21 cellular contexts compared by ENCODE assay signal in the genomic region with DNA sequence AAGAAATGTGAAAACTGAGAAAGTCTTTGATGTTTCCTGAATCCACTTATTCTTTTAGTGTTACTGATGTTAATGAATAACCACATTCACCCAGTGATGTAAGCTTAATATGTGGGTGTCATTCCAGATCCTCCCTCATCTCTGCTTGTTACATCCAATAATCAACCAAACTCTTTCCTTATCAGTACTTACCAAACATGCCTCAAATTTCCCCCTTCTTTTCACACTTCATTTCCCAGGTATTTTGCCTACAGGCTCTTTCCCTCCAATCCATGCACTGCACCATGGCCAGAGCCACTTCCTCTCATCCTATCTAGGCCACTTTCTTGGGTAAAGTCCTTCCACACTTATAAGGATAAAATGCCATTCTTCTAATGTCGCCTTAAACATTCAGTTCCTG.
DNase-seq lines count a peak whose midpoint lies in the region; ATAC-seq, FAIRE-seq and TF ChIP-seq lines count a peak whose summit lies in the region.
"Had no signal": no experiment of that assay in that cellular context is flagged by ENCODE, and none has a peak within 500 bp of the region (broad histone marks: within the 10 kb centered on the region; RNA-seq: fewer than 3 reads in every experiment).

No MANE protein-coding gene starts in this region.

- CTCF ChIA-PET in H1 (lab: Charles Lee; ENCODE audit: partially characterized antibody), result interaction anchor here (0.6 to 1.5 kb wide), 2 partner anchors 31 to 654 kb away, joined by 5 read pairs; no protein-coding TSS in a partner anchor

- H3K56ac ChIP-seq in H1 (replicated peaks; ENCODE audit: insufficient read length, low read depth, low read length) (no peak overlapping the region), mesendoderm (ENCODE audit: low read length) (no peak overlapping the region)

- H4K20me1 ChIP-seq in H1 (replicated peaks in 1 of 2; ENCODE audit: control insufficient read depth in 1 of 2, insufficient read depth in 2 of 2, low read length in 2 of 2), result no peaks in the 10 kb centered on the region
- H4K20me1 ChIP-seq: BLaER1 had no signal

- no peaks in the 10 kb centered on the region for H3K9me3 ChIP-seq in H1 (ENCODE audit: insufficient read depth in 2 of 2, low read depth in 1 of 2, low read length in 1 of 2)
- H3K9me3 ChIP-seq in colonic mucosa, result no peaks in the 10 kb centered on the region
- H3K9me3 ChIP-seq: BLaER1, Caco-2, HAP-1 had no signal

- H3K14ac ChIP-seq in H1 (ENCODE audit: insufficient read length), result no peak overlapping the region

- DNase-seq in Daoy (ENCODE audit: low read depth) (peak; percentile 26), H1 (ENCODE audit: low read depth in 1 of 2, low spot score in 2 of 2) (no peak), mesendoderm (peak; percentile 25), colonic mucosa (no peak), NOMO-1 treated with dmso at 0.1 percent for 144 hours (lab: John Stamatoyannopoulos, UW; ENCODE audit: unreplicated experiment) (no peak), left ventricle myocardium superior (no peak)
- DNase-seq: Caco-2; CD4-positive, CD25-positive, alpha-beta regulatory T cell; CD8-positive, alpha-beta T cell; DMS 273 treated with DMSO at 0.1 percent for 48 hours; DMS79; GF-D8; HFFc6 had no signal

- TF ChIP-seq EP300 in H1 (IDR thresholded peaks at IDR 0.05; ENCODE audit: borderline replicate concordance in 1 of 2, low read depth in 2 of 2, low read length in 2 of 2), result no peak

- no peak for ATAC-seq in left ventricle myocardium superior
- ATAC-seq: CD8-positive, alpha-beta T cell; GM23338 had no signal

- H3K4me2 ChIP-seq in H1 (ENCODE audit: insufficient read depth in 1 of 2, low read depth in 2 of 2, low read length in 2 of 2), result no peak overlapping the region
- no peak overlapping the region for H3K4me2 ChIP-seq in mesendoderm (ENCODE audit: low read length)
- H3K4me2 ChIP-seq: BLaER1, GM23338 had no signal

- H3K27ac ChIP-seq in H1 (ENCODE audit: low read depth, low read length) (no peak overlapping the region), mesendoderm (ENCODE audit: low read depth, low read length) (no peak overlapping the region), colonic mucosa (no peak overlapping the region)
- H3K27ac ChIP-seq: BLaER1, C4-2B had no signal

- H3K4me3 ChIP-seq in H1 (ENCODE audit: extremely low read depth in 1 of 4, insufficient read depth in 2 of 4, low read depth in 3 of 4, low read length in 4 of 4), result no peak overlapping the region
- no peak overlapping the region for H3K4me3 ChIP-seq in mesendoderm (ENCODE audit: low read length)
- no peak overlapping the region for H3K4me3 ChIP-seq in colonic mucosa
- H3K4me3 ChIP-seq: BLaER1, GM23338, HAP-1 had no signal

- no peak overlapping the region for H2AFZ ChIP-seq in H1 (ENCODE audit: low read length)
- H2AFZ ChIP-seq: GM23338 had no signal

- no peak overlapping the region for H4K91ac ChIP-seq in H1 (replicated peaks; ENCODE audit: insufficient read length, low read length)

- WGBS in H1 (ENCODE audit: extremely low coverage in 1 of 2, insufficient coverage in 1 of 2, insufficient read length in 1 of 2, insufficient replicate concordance in 2 of 2, low coverage in 1 of 2, low lambda C conversion rate in 2 of 2, missing lambda C conversion rate in 1 of 2), 2 experiments, result 88% methylated on average over 1 of the region's 1 CpG; no CpG with 5 or more reads in 1 of the 2 experiments
- no CpG with 5 or more reads among the region's 1 CpG for WGBS in mesendoderm (ENCODE audit: extremely low coverage, insufficient coverage, low lambda C conversion rate)

- H2BK5ac ChIP-seq in H1 (ENCODE audit: low read depth, low read length) (no peak overlapping the region), mesendoderm (ENCODE audit: low read length) (no peak overlapping the region)

- no peak overlapping the region for H2AK5ac ChIP-seq in H1 (ENCODE audit: low read depth, low read length)
- no peak overlapping the region for H2AK5ac ChIP-seq in mesendoderm (ENCODE audit: low read length)

- no peaks in the 10 kb centered on the region for H3K36me3 ChIP-seq in H1 (ENCODE audit: control insufficient read depth in 2 of 4, insufficient read depth in 4 of 4, low read length in 3 of 4)
- no peaks in the 10 kb centered on the region for H3K36me3 ChIP-seq in mesendoderm (ENCODE audit: control insufficient read depth, insufficient read depth, low read length)
- H3K36me3 ChIP-seq in colonic mucosa, result no peaks in the 10 kb centered on the region
- H3K36me3 ChIP-seq: BLaER1, HAP-1 had no signal

- TF ChIP-seq RAD21 in H1 (IDR thresholded peaks at IDR 0.05 in 1 of 2, conservative IDR thresholded peaks at IDR 0.05 in 1 of 2; ENCODE audit: low read depth in 2 of 2, low read length in 2 of 2), result no peak

- FAIRE-seq in H1 (lab: Jason Lieb, UNC), result no peak
- FAIRE-seq: D721Med, GM12891, GM18507, H54 had no signal

- no peak overlapping the region for H4K5ac ChIP-seq in H1 (ENCODE audit: insufficient read length, low read depth, low read length)
- H4K5ac ChIP-seq in mesendoderm (ENCODE audit: low read length), result no peak overlapping the region

- H3K4me1 ChIP-seq in H1 (replicated peaks in 1 of 4; ENCODE audit: control insufficient read depth in 3 of 4, insufficient read depth in 4 of 4, low read length in 3 of 4) (peaks cover 0 to 8% (median 0%) of the 10 kb centered on the region in 4 experiments; a peak in 2 of 7 replicates), mesendoderm (ENCODE audit: control insufficient read depth, low read depth, low read length) (peaks cover 3% of the 10 kb centered on the region), colonic mucosa (no peaks in the 10 kb centered on the region)
- H3K4me1 ChIP-seq: Caco-2, HAP-1 had no signal

- no peak overlapping the region for H2BK20ac ChIP-seq in H1 (ENCODE audit: low read length)

- H2BK120ac ChIP-seq in H1 (replicated peaks; ENCODE audit: low read depth, low read length) (no peak overlapping the region), mesendoderm (ENCODE audit: low read depth, low read length) (no peak overlapping the region)

- H3K27me3 ChIP-seq in H1 (replicated peaks in 1 of 4; ENCODE audit: control insufficient read depth in 3 of 4, extremely low read depth in 1 of 4, insufficient read depth in 3 of 4, low read length in 3 of 4), result no peaks in the 10 kb centered on the region
- no peaks in the 10 kb centered on the region for H3K27me3 ChIP-seq in mesendoderm (ENCODE audit: insufficient read depth, low read length, poor library complexity)
- no peaks in the 10 kb centered on the region for H3K27me3 ChIP-seq in colonic mucosa
- H3K27me3 ChIP-seq: BLaER1 had no signal

- no peak for TF ChIP-seq POLR2A in H1 (IDR thresholded peaks at IDR 0.05; ENCODE audit: control extremely low read depth in 1 of 2, low read depth in 2 of 2, low read length in 2 of 2)

- H3K9ac ChIP-seq in H1 (replicated peaks in 1 of 4; ENCODE audit: extremely low read depth in 1 of 4, low read depth in 3 of 4, low read length in 3 of 4) (no peak overlapping the region), mesendoderm (ENCODE audit: low read length) (no peak overlapping the region), colonic mucosa (ENCODE audit: low read depth in 2 of 2, low read length in 2 of 2) (no peak overlapping the region)
- H3K9ac ChIP-seq: BLaER1 had no signal

- H3K79me1 ChIP-seq in H1 (ENCODE audit: low read depth, low read length) (no peaks in the 10 kb centered on the region), mesendoderm (ENCODE audit: low read length) (no peaks in the 10 kb centered on the region)

- TF ChIP-seq CTCF in H1 (IDR thresholded peaks at IDR 0.05; ENCODE audit: control extremely low read depth in 1 of 3, insufficient read depth in 1 of 3, low read depth in 1 of 3, low read length in 3 of 3) (no peak), colonic mucosa (IDR thresholded peaks at IDR 0.05) (no peak)

- POLR2A ChIA-PET in H1 (lab: Charles Lee; ENCODE audit: partially characterized antibody), result no interaction called here

- H3K4ac ChIP-seq in H1 (replicated peaks; ENCODE audit: insufficient read length, low read depth, low read length) (no peak overlapping the region), mesendoderm (ENCODE audit: low read depth, low read length) (no peak overlapping the region)

- H2BK12ac ChIP-seq in H1 (ENCODE audit: low read depth, low read length), result 0 out of 2 replicates have a peak overlapping the region, but pooled peaks have one; percentile 39

- H3K79me2 ChIP-seq in H1 (ENCODE audit: control insufficient read depth in 1 of 2, insufficient read depth in 2 of 2, low read length in 2 of 2), result no peaks in the 10 kb centered on the region
- H3K79me2 ChIP-seq in mesendoderm (ENCODE audit: control insufficient read depth, insufficient read depth, low read length), result no peaks in the 10 kb centered on the region

- H3K18ac ChIP-seq in H1 (ENCODE audit: extremely low read depth, low read length) (no peak overlapping the region), mesendoderm (ENCODE audit: low read length) (no peak overlapping the region)

- intact Hi-C loops in colonic mucosa (cut with DNase I) (no loop called here), left ventricle myocardium superior (cut with micrococcal nuclease) (no loop called here)

- H3K23me2 ChIP-seq in H1 (ENCODE audit: low read depth, low read length), result no peaks in the 10 kb centered on the region

- H2BK15ac ChIP-seq in H1 (ENCODE audit: low read length) (no peak overlapping the region), mesendoderm (replicated peaks; ENCODE audit: low read depth) (no peak overlapping the region)

- H4K8ac ChIP-seq in H1 (ENCODE audit: extremely low read depth, insufficient read depth, low read length), result no peak overlapping the region
- no peak overlapping the region for H4K8ac ChIP-seq in mesendoderm (ENCODE audit: low read depth, low read length)

- H3K23ac ChIP-seq in H1 (ENCODE audit: insufficient read length) (no peak overlapping the region), mesendoderm (ENCODE audit: low read length) (no peak overlapping the region)

TF ChIP-seq in H1, 55 proteins besides CTCF, POLR2A, EP300 and RAD21 (continues in another document):
- TF ChIP-seq BCL11A (IDR thresholded peaks at IDR 0.05; ENCODE audit: low read depth in 2 of 2, low read length in 2 of 2) (no peak), EZH2 (IDR thresholded peaks at IDR 0.05; ENCODE audit: low read depth, low read length, severe bottlenecking) (no peak), CBX8 (IDR thresholded peaks at IDR 0.05; ENCODE audit: borderline replicate concordance, low read depth, low read length) (no peak), JUND (IDR thresholded peaks at IDR 0.05; ENCODE audit: low read length) (no peak), JUN (IDR thresholded peaks at IDR 0.05; ENCODE audit: low read depth, low read length) (no peak), SAP30 (IDR thresholded peaks at IDR 0.05; ENCODE audit: insufficient read depth, insufficient replicate concordance, low read length) (no peak), CREB1 (IDR thresholded peaks at IDR 0.05) (no peak), TAF7 (optimal IDR thresholded peaks at IDR 0.05; ENCODE audit: borderline replicate concordance, low read depth, low read length) (no peak), SP4 (IDR thresholded peaks at IDR 0.05; ENCODE audit: low read length) (no peak), ASH2L (IDR thresholded peaks at IDR 0.05; ENCODE audit: low read length) (no peak), BACH1 (IDR thresholded peaks at IDR 0.05; ENCODE audit: low read length) (no peak), TAF1 (IDR thresholded peaks at IDR 0.05; ENCODE audit: low read depth, low read length) (no peak), RFX5 (IDR thresholded peaks at IDR 0.05; ENCODE audit: borderline replicate concordance, low read depth, low read length) (no peak)

Comparison
In these comparisons a context has a peak if more than half of its experiments do, and no peak if none do; other contexts are left out.
1. DNase-seq: peak in Daoy (single experiment) and mesendoderm (single experiment); none in H1 (0 of 2), colonic mucosa (single experiment), NOMO-1 treated with dmso at 0.1 percent for 144 hours (single experiment) and left ventricle myocardium superior (single experiment).